1 cellular context compared by ENCODE assay signal in the genomic region with DNA sequence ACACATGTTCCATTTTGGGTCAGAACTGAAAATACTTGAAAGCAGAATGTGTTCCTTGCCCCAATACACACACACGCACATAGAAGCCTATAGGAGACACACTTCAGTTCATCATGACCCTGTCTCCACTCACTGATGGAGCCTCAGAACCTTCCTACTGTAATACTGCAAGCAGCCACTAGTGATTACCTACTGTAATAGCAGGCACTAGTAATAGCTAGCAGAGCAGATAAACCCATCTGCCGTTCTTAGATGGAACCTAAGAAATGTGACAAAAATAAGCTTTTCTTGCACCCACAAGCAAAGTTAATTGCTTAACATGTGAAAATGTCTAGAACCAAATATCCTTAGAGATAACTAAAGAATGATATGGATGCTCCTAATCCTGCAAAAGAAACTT.
TF ChIP-seq lines count a peak whose summit lies in the region.

No MANE protein-coding gene starts in this region.

TF ChIP-seq in SK-N-SH, 30 proteins besides CTCF, POLR2A, EP300 and RAD21 (continued from another document):
- TF ChIP-seq, protein P1, sequence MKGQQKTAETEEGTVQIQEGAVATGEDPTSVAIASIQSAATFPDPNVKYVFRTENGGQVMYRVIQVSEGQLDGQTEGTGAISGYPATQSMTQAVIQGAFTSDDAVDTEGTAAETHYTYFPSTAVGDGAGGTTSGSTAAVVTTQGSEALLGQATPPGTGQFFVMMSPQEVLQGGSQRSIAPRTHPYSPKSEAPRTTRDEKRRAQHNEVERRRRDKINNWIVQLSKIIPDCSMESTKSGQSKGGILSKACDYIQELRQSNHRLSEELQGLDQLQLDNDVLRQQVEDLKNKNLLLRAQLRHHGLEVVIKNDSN (IDR thresholded peaks at IDR 0.05; ENCODE audit: borderline replicate concordance, low read depth) = no peak
- TF ChIP-seq SIN3A (IDR thresholded peaks at IDR 0.05; ENCODE audit: borderline replicate concordance, low read depth, low read length) (no peak), RXRA (IDR thresholded peaks at IDR 0.05; ENCODE audit: borderline replicate concordance, low read depth) (no peak), NRF1 (IDR thresholded peaks at IDR 0.05; ENCODE audit: low read depth, low read length) (no peak), TAF1 (IDR thresholded peaks at IDR 0.05; ENCODE audit: borderline replicate concordance, low read depth, low read length) (no peak)
- TF ChIP-seq, protein P2, sequence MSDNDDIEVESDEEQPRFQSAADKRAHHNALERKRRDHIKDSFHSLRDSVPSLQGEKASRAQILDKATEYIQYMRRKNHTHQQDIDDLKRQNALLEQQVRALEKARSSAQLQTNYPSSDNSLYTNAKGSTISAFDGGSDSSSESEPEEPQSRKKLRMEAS (IDR thresholded peaks at IDR 0.05; ENCODE audit: low read depth) = no peak
